Comparison of ENCODE assay signal across 24 cellular contexts in genomic region chr16:15613676-15614075, GRCh38. TPM values are rescaled to one million over a fixed set of nuclear protein-coding genes. Genes with fewer than 3 reads are reported as not detected.
DNase-seq lines count a peak whose midpoint lies in the region; ATAC-seq, FAIRE-seq and TF ChIP-seq lines count a peak whose summit lies in the region.
"Had no signal": no experiment of that assay in that cellular context is flagged by ENCODE, and none has a peak within 500 bp of the region (broad histone marks: within the 10 kb centered on the region; RNA-seq: fewer than 3 reads in every experiment).

No MANE protein-coding gene starts in this region.

- no peak overlapping the region for H3K27ac ChIP-seq in breast epithelium
- peak overlapping the region; percentile 5 for H3K27ac ChIP-seq in keratinocyte (ENCODE audit: control insufficient read depth, insufficient read depth, low read length)
- H3K27ac ChIP-seq: A549, BLaER1, coronary artery, parathyroid adenoma, vagina had no signal

- H3K36me3 ChIP-seq in breast epithelium (peaks cover 11% of the 10 kb centered on the region), keratinocyte (ENCODE audit: control insufficient read depth in 2 of 2, extremely low read depth in 1 of 2, insufficient read depth in 2 of 2, low read length in 2 of 2) (peaks cover 21 to 33% of the 10 kb centered on the region in 2 experiments)

- no peaks in the 10 kb centered on the region for H3K9me3 Mint-ChIP-seq in MCF 10A (ENCODE audit: unreplicated experiment)
- H3K9me3 Mint-ChIP-seq in WTC11 = no peaks in the 10 kb centered on the region
- H3K9me3 Mint-ChIP-seq in CD14-positive monocyte = peaks cover 0 to 3% (median 0%) of the 10 kb centered on the region in 7 donors
- H3K9me3 Mint-ChIP-seq: activated naive CD8-positive, alpha-beta T cell treated with anti-CD3 and anti-CD28 coated beads, Interleukin-2, amount 10 ng/mL, durations not matched to agents 7 days and 5 days; activated T-helper 1 cell treated with anti-CD3 and anti-CD28 coated beads, Interleukin-12 subunit alpha, Interleukin-12 subunit beta, Interleukin-2, Interleukin-4 antibody, amounts not matched to agents 30 ng/mL and 10 ng/mL and 1 ng/mL, durations not matched to agents 14 hours and 24 hours and 36 hours; brain; endodermal cell; IgD-negative memory B cell; natural killer cell; T-helper 2 cell treated with Interferon-gamma antibody and Interleukin-4, amounts not matched to agents 5 μg/mL and 100 μg/mL, for 36 hours had no signal

- H3K27me3 ChIP-seq in breast epithelium (no peaks in the 10 kb centered on the region), keratinocyte (ENCODE audit: control insufficient read depth, extremely low read depth, insufficient read depth, low read length) (no peaks in the 10 kb centered on the region)
- H3K27me3 ChIP-seq: BLaER1, vagina had no signal

- peak; percentile 11 for DNase-seq in MCF 10A (ENCODE audit: unreplicated experiment)
- DNase-seq in breast epithelium (ENCODE audit: low spot score in 2 of 2) = no peak
- DNase-seq in WTC11 (ENCODE audit: low spot score) = no peak
- DNase-seq in keratinocyte (ENCODE audit: low read depth, low spot score) = no peak
- DNase-seq in NCI-H82 (lab: John Stamatoyannopoulos, UW) = no peak
- no peak for DNase-seq in GM13977 (ENCODE audit: low spot score)
- no peak for DNase-seq in CD14-positive monocyte (ENCODE audit: low spot score)
- no peak for DNase-seq in NCI-H187 treated with DMSO at 0.1 percent for 48 hours (lab: John Stamatoyannopoulos, UW)
- DNase-seq: activated CD4-positive, CD25-positive, alpha-beta regulatory T cell treated with anti-CD3 and anti-CD28 coated beads, Interleukin-2, amount 50 U/mL, for 72 hours; activated naive CD8-positive, alpha-beta T cell treated with anti-CD3 and anti-CD28 coated beads, Interleukin-2, amount 10 ng/mL, durations not matched to agents 7 days and 5 days; endodermal cell; natural killer cell; NCI-H1694 treated with DMSO at 0.1 percent for 48 hours; NCI-H774; SK-N-SH had no signal

- H3K4me3 Mint-ChIP-seq in MCF 10A (ENCODE audit: unreplicated experiment) (no peak overlapping the region), WTC11 (no peak overlapping the region), CD14-positive monocyte (no peak overlapping the region)
- H3K4me3 Mint-ChIP-seq: activated naive CD8-positive, alpha-beta T cell treated with anti-CD3 and anti-CD28 coated beads, Interleukin-2, amount 10 ng/mL, durations not matched to agents 7 days and 5 days; activated T-helper 1 cell treated with anti-CD3 and anti-CD28 coated beads, Interleukin-12 subunit alpha, Interleukin-12 subunit beta, Interleukin-2, Interleukin-4 antibody, amounts not matched to agents 30 ng/mL and 10 ng/mL and 1 ng/mL, durations not matched to agents 14 hours and 24 hours and 36 hours; brain; endodermal cell; IgD-negative memory B cell; natural killer cell; T-helper 2 cell treated with Interferon-gamma antibody and Interleukin-4, amounts not matched to agents 5 μg/mL and 100 μg/mL, for 36 hours had no signal

- ATAC-seq in WTC11 = no peak
- ATAC-seq: A549, natural killer cell had no signal

- H3K36me3 Mint-ChIP-seq in MCF 10A (ENCODE audit: insufficient read depth, unreplicated experiment) (peaks cover 98% of the 10 kb centered on the region), WTC11 (peaks cover 69% of the 10 kb centered on the region), CD14-positive monocyte (peaks cover 83 to 98% of the 10 kb centered on the region in 2 donors)

- no peak overlapping the region for H2AFZ ChIP-seq in keratinocyte (ENCODE audit: control insufficient read depth, low read length)
- H2AFZ ChIP-seq: parathyroid adenoma had no signal

- H3K9ac ChIP-seq in keratinocyte (ENCODE audit: control insufficient read depth, extremely low read depth, insufficient read depth, low read length) = peak overlapping the region; percentile 0
- H3K9ac ChIP-seq: BLaER1, parathyroid adenoma, SK-N-SH had no signal

- no peaks in the 10 kb centered on the region for H3K4me1 ChIP-seq in breast epithelium
- H3K4me1 ChIP-seq in keratinocyte (ENCODE audit: control insufficient read depth, extremely low read depth, insufficient read depth, low read length) = peaks cover 7% of the 10 kb centered on the region
- H3K4me1 ChIP-seq: BLaER1, parathyroid adenoma, vagina had no signal

- peak overlapping the region; percentile 39 for H3K4me2 ChIP-seq in keratinocyte (ENCODE audit: control insufficient read depth, extremely low read depth, insufficient read depth, low read depth, low read length)
- H3K4me2 ChIP-seq: A549, BLaER1, SK-N-SH had no signal

- intact Hi-C loops in MCF 10A (cut with micrococcal nuclease) = no loop called here
- intact Hi-C loops in breast epithelium (cut with DNase I; ENCODE audit: low total_unique reads) = no loop called here
- intact Hi-C loops in CD14-positive monocyte (cut with micrococcal nuclease) = no loop called here

- in situ Hi-C loops in GM13977 (cut with MboI; ENCODE audit: low pct_unique_long_range_greater_than_20kb, low sequenced_read_pairs, unreplicated experiment) = no loop called here

- POLR2A ChIA-PET in MCF 10A (lab: Yijun Ruan, JAX) (interaction anchor here (0.7 to 1.1 kb wide), 2 partner anchors 7 to 19 kb away, joined by 4 to 6 read pairs; no protein-coding TSS in a partner anchor), WTC11 (lab: Charles Lee) (no interaction called here)

- no peaks in the 10 kb centered on the region for H3K9me1 ChIP-seq in keratinocyte (ENCODE audit: control insufficient read depth, extremely low read depth, insufficient read depth, low read length)

- peak; percentile 75 for FAIRE-seq in keratinocyte (lab: Jason Lieb, UNC)
- FAIRE-seq: A549 had no signal

- H3K4me3 ChIP-seq in breast epithelium = no peak overlapping the region
- no peak overlapping the region for H3K4me3 ChIP-seq in keratinocyte (ENCODE audit: control insufficient read depth in 2 of 3, extremely low read depth in 1 of 3, insufficient read depth in 2 of 3, low read depth in 1 of 3, low read length in 3 of 3)
- H3K4me3 ChIP-seq: A549, BLaER1, coronary artery, vagina had no signal

- TF ChIP-seq CTCF in MCF 10A (IDR thresholded peaks at IDR 0.05; ENCODE audit: unreplicated experiment) (no peak), breast epithelium (IDR thresholded peaks at IDR 0.05) (no peak), WTC11 (IDR thresholded peaks at IDR 0.05) (no peak), keratinocyte (optimal IDR thresholded peaks at IDR 0.05 in 1 of 3, IDR thresholded peaks at IDR 0.05 in 1 of 3, conservative IDR thresholded peaks at IDR 0.05 in 1 of 3; ENCODE audit: extremely low read depth in 1 of 3, insufficient read depth in 2 of 3, low read length in 3 of 3) (no peak), GM13977 (IDR thresholded peaks at IDR 0.05; ENCODE audit: extremely low read depth, insufficient read depth, missing control alignments) (no peak), CD14-positive monocyte (IDR thresholded peaks at IDR 0.05) (no peak)

- no peak overlapping the region for H3K27ac Mint-ChIP-seq in MCF 10A (ENCODE audit: low read depth, unreplicated experiment)
- H3K27ac Mint-ChIP-seq in WTC11 = peak overlapping the region; percentile 83; the same call in 1 of the 2 replicates
- peak overlapping the region in 2 of 7 donors; percentile 61 to 63 for H3K27ac Mint-ChIP-seq in CD14-positive monocyte
- H3K27ac Mint-ChIP-seq: activated naive CD8-positive, alpha-beta T cell treated with anti-CD3 and anti-CD28 coated beads, Interleukin-2, amount 10 ng/mL, durations not matched to agents 7 days and 5 days; activated T-helper 1 cell treated with anti-CD3 and anti-CD28 coated beads, Interleukin-12 subunit alpha, Interleukin-12 subunit beta, Interleukin-2, Interleukin-4 antibody, amounts not matched to agents 30 ng/mL and 10 ng/mL and 1 ng/mL, durations not matched to agents 14 hours and 24 hours and 36 hours; brain; endodermal cell; T-helper 2 cell treated with Interferon-gamma antibody and Interleukin-4, amounts not matched to agents 5 μg/mL and 100 μg/mL, for 36 hours had no signal

- H3K27me3 Mint-ChIP-seq in MCF 10A (ENCODE audit: insufficient read depth, unreplicated experiment) (no peaks in the 10 kb centered on the region), WTC11 (ENCODE audit: low read depth) (no peaks in the 10 kb centered on the region), CD14-positive monocyte (ENCODE audit: low read depth in 3 of 3) (peaks cover 0 to 2% (median 0%) of the 10 kb centered on the region in 3 donors)
- H3K27me3 Mint-ChIP-seq: activated naive CD8-positive, alpha-beta T cell treated with anti-CD3 and anti-CD28 coated beads, Interleukin-2, amount 10 ng/mL, durations not matched to agents 7 days and 5 days; brain; IgD-negative memory B cell had no signal

- dilution Hi-C loops in keratinocyte (cut with MboI; ENCODE audit: extremely low pct_ligation_motif_present, low sequenced_read_pairs) = no loop called here

- no TSS peak for BruUV-seq in MCF 10A (replicated peaks; lab: Mats Ljungman, UMichigan)

- peaks cover 6% of the 10 kb centered on the region for H3K4me1 Mint-ChIP-seq in MCF 10A (ENCODE audit: insufficient read depth, unreplicated experiment)
- no peaks in the 10 kb centered on the region for H3K4me1 Mint-ChIP-seq in WTC11
- no peaks in the 10 kb centered on the region for H3K4me1 Mint-ChIP-seq in CD14-positive monocyte
- H3K4me1 Mint-ChIP-seq: activated naive CD8-positive, alpha-beta T cell treated with anti-CD3 and anti-CD28 coated beads, Interleukin-2, amount 10 ng/mL, durations not matched to agents 7 days and 5 days; brain; endodermal cell; IgD-negative memory B cell had no signal

- H4K20me1 ChIP-seq in keratinocyte (ENCODE audit: control insufficient read depth, extremely low read depth, insufficient read depth, low read length) = no peaks in the 10 kb centered on the region
- H4K20me1 ChIP-seq: BLaER1 had no signal

- no peak for TF ChIP-seq POLR2A in breast epithelium (IDR thresholded peaks at IDR 0.05)

- CTCF ChIA-PET in MCF 10A (lab: Yijun Ruan, JAX) (no interaction called here), WTC11 (lab: Charles Lee) (no interaction called here)

- no peaks in the 10 kb centered on the region for H3K79me2 ChIP-seq in keratinocyte (ENCODE audit: control insufficient read depth, insufficient read depth, low read length)
- H3K79me2 ChIP-seq: parathyroid adenoma had no signal

- H3K9me3 ChIP-seq in breast epithelium (no peaks in the 10 kb centered on the region), keratinocyte (ENCODE audit: control insufficient read depth, low read depth, low read length) (no peaks in the 10 kb centered on the region)
- H3K9me3 ChIP-seq: A549, BLaER1, SK-N-SH, vagina had no signal

RNA-seq across cellular contexts. Expression of gene MARF1, which starts 29.3 kb away (rescaled TPM):
- 48.1 and 56.2 TPM in 2 replicates for total RNA-seq in MCF 10A (2022)
- 10 to 100 TPM; 42.9 to 49.3 (median 47.5) TPM for total RNA-seq in breast epithelium
- total RNA-seq in WTC11 (2021) = 26.2 to 31.9 TPM (median 28.5 TPM) in 3 replicates
- polyA plus RNA-seq in keratinocyte = 10.0 to 12.5 TPM (median 11.9 TPM) in 3 replicates
- 17.5 TPM for polyA plus RNA-seq in keratinocyte (2011; ENCODE audit: low read depth)
- polyA plus RNA-seq in keratinocyte (2011; cell fraction: cytosol; rRNA removed) = 10.1 and 24.5 TPM in 2 replicates
- polyA plus RNA-seq in keratinocyte (2011; cell fraction: nucleus; rRNA removed) = 30.7 and 38.6 TPM in 2 replicates
- polyA plus RNA-seq in keratinocyte (2012; ENCODE audit: low replicate concordance) = 10.5 and 20.9 TPM in 2 replicates
- polyA minus RNA-seq in keratinocyte = 20.0 to 57.0 TPM (median 22.1 TPM) in 3 replicates
- polyA minus RNA-seq in keratinocyte (2011; cell fraction: cytosol; rRNA and poly(A)+ RNA removed) = 13.4 TPM
- 14.1 and 25.9 TPM in 2 replicates for polyA minus RNA-seq in keratinocyte (2011; cell fraction: nucleus; rRNA and poly(A)+ RNA removed)
- polyA plus RNA-seq in CD14-positive monocyte = 1 to 10 TPM; 5.7 to 9.8 TPM

RNA-seq across cellular contexts. Expression of gene NDE1, which starts 36.4 kb away (rescaled TPM):
- 121 and 162 TPM in 2 replicates for total RNA-seq in MCF 10A (2022)
- total RNA-seq in breast epithelium = 10 to 100 TPM; 19.0 to 34.7 (median 34.1) TPM
- total RNA-seq in WTC11 (2021) = 38.4 to 43.5 TPM (median 39.4 TPM) in 3 replicates
- polyA plus RNA-seq in keratinocyte = 20.6 to 50.2 TPM (median 37.8 TPM) in 3 replicates
- 93.9 TPM for polyA plus RNA-seq in keratinocyte (2011; ENCODE audit: low read depth)
- polyA plus RNA-seq in keratinocyte (2011; cell fraction: cytosol; rRNA removed) = 49.5 and 52.5 TPM in 2 replicates
- polyA plus RNA-seq in keratinocyte (2011; cell fraction: nucleus; rRNA removed) = 41.9 and 42.0 TPM in 2 replicates
- 48.4 and 59.5 TPM in 2 replicates for polyA plus RNA-seq in keratinocyte (2012; ENCODE audit: low replicate concordance)
- 28.0 to 48.8 TPM (median 48.5 TPM) in 3 replicates for polyA minus RNA-seq in keratinocyte
- 56.6 TPM for polyA minus RNA-seq in keratinocyte (2011; cell fraction: cytosol; rRNA and poly(A)+ RNA removed)
- 23.5 and 36.1 TPM in 2 replicates for polyA minus RNA-seq in keratinocyte (2011; cell fraction: nucleus; rRNA and poly(A)+ RNA removed)
- polyA plus RNA-seq in CD14-positive monocyte = 10 to 100 TPM; 26.0 to 28.0 TPM
